ENCODE assay signal across 23 cellular contexts in the genomic region with DNA sequence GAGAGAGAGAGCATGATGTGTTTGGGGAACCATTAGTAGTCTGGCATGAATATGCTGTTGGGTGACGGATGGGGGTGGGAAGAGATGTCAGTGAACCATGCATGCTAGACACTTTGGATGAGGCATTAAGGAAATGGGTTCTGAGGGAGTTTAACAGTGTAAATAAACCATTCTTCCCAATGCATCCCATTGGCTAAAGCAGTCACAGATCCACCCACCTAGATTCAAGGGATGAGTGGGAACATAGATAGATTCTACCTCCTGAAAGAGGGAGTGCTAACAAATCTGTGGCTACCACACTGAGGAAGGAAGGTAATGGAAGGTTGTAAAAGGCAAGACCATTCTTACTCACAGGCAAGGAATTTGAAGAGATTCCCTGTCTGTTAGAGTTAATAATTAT.
DNase-seq lines count a peak whose midpoint lies in the region; ATAC-seq and TF ChIP-seq lines count a peak whose summit lies in the region.
"Had no signal": no experiment of that assay in that cellular context is flagged by ENCODE, and none has a peak within 500 bp of the region (broad histone marks: within the 10 kb centered on the region; RNA-seq: fewer than 3 reads in every experiment).

No MANE protein-coding gene starts in this region.

- H3K4me1 Mint-ChIP-seq in activated CD8-positive, alpha-beta T cell treated with anti-CD3 and anti-CD28 coated beads, Interleukin-2, amount 10 ng/mL, durations not matched to agents 7 days and 5 days (ENCODE audit: low read depth) = no peaks in the 10 kb centered on the region
- no peaks in the 10 kb centered on the region for H3K4me1 Mint-ChIP-seq in activated CD8-positive, alpha-beta T cell treated with anti-CD3 and anti-CD28 coated beads for 36 hours (ENCODE audit: low read depth)
- H3K4me1 Mint-ChIP-seq in activated T-cell treated with anti-CD3 and anti-CD28 coated beads, Interleukin-2, amount 50 U/mL, for 24 hours (ENCODE audit: low read depth) = peaks cover 3% of the 10 kb centered on the region

- H3K4me1 ChIP-seq in RWPE2 (ENCODE audit: insufficient read depth, poor library complexity, severe bottlenecking) = no peaks in the 10 kb centered on the region
- H3K4me1 ChIP-seq: BLaER1 had no signal

- no peak overlapping the region for H3K4me3 ChIP-seq in RWPE2 (ENCODE audit: severe bottlenecking)
- H3K4me3 ChIP-seq: BLaER1, SK-N-MC had no signal

- ATAC-seq in activated CD8-positive, alpha-beta T cell treated with anti-CD3 and anti-CD28 coated beads, Interleukin-2, amount 10 ng/mL, durations not matched to agents 7 days and 5 days = no peak
- ATAC-seq in activated CD8-positive, alpha-beta T cell treated with anti-CD3 and anti-CD28 coated beads for 36 hours = no peak
- ATAC-seq in RWPE2 (ENCODE audit: low read depth) = peak; percentile 33; the same call in 1 of the 3 replicates
- ATAC-seq: T-cell had no signal

- no peak for TF ChIP-seq CTCF in activated CD8-positive, alpha-beta T cell treated with anti-CD3 and anti-CD28 coated beads for 36 hours (IDR thresholded peaks at IDR 0.05)
- TF ChIP-seq CTCF in RWPE2 (IDR thresholded peaks at IDR 0.05; ENCODE audit: poor library complexity, severe bottlenecking) = no peak

- H3K4me3 Mint-ChIP-seq in activated CD8-positive, alpha-beta T cell treated with anti-CD3 and anti-CD28 coated beads, Interleukin-2, amount 10 ng/mL, durations not matched to agents 7 days and 5 days = no peak overlapping the region
- no peak overlapping the region for H3K4me3 Mint-ChIP-seq in activated CD8-positive, alpha-beta T cell treated with anti-CD3 and anti-CD28 coated beads for 36 hours
- H3K4me3 Mint-ChIP-seq in activated T-cell treated with anti-CD3 and anti-CD28 coated beads, Interleukin-2, amount 50 U/mL, for 24 hours = no peak overlapping the region
- H3K4me3 Mint-ChIP-seq: CD4-positive, alpha-beta memory T cell; HFFc6; T-cell had no signal

- no peak overlapping the region for H3K27ac Mint-ChIP-seq in activated CD8-positive, alpha-beta T cell treated with anti-CD3 and anti-CD28 coated beads, Interleukin-2, amount 10 ng/mL, durations not matched to agents 7 days and 5 days
- no peak overlapping the region for H3K27ac Mint-ChIP-seq in activated CD8-positive, alpha-beta T cell treated with anti-CD3 and anti-CD28 coated beads for 36 hours
- no peak overlapping the region for H3K27ac Mint-ChIP-seq in activated T-cell treated with anti-CD3 and anti-CD28 coated beads, Interleukin-2, amount 50 U/mL, for 24 hours
- H3K27ac Mint-ChIP-seq: HFFc6, T-cell had no signal

- POLR2A ChIA-PET in activated CD8-positive, alpha-beta T cell treated with anti-CD3 and anti-CD28 coated beads, Interleukin-2, amount 10 ng/mL, durations not matched to agents 7 days and 5 days (lab: Charles Lee) = no interaction called here
- POLR2A ChIA-PET in activated CD8-positive, alpha-beta T cell treated with anti-CD3 and anti-CD28 coated beads for 36 hours (lab: Charles Lee) = no interaction called here

- peak; percentile 6 for DNase-seq in activated CD8-positive, alpha-beta T cell treated with anti-CD3 and anti-CD28 coated beads, Interleukin-2, amount 10 ng/mL, durations not matched to agents 7 days and 5 days
- no peak for DNase-seq in activated CD8-positive, alpha-beta T cell treated with anti-CD3 and anti-CD28 coated beads for 36 hours
- no peak for DNase-seq in RWPE2 (ENCODE audit: low spot score)
- DNase-seq in kidney glomerular epithelial cell (lab: John Stamatoyannopoulos, UW) = peak; percentile 82
- DNase-seq in germinal center (ENCODE audit: low spot score) = no peak
- DNase-seq in activated T-cell treated with anti-CD3 and anti-CD28 coated beads, Interleukin-2, amount 50 U/mL, for 24 hours = no peak
- DNase-seq in NCI-H1092 (lab: John Stamatoyannopoulos, UW) = no peak
- DNase-seq: Calu3; CD4-positive, alpha-beta memory T cell; DMS79; HFFc6; MV-4-11; NCI-H1436; NCI-H2029 treated with DMSO at 0.1 percent for 48 hours; NCI-H226; NCI-H526; NK-92 treated with Interleukin-12 subunit alpha and Interleukin-12 subunit beta, amount 100 ng/mL, for 24 hours; Right ventricle myocardium superior; T-cell had no signal

- no peaks in the 10 kb centered on the region for H3K36me3 ChIP-seq in RWPE2 (ENCODE audit: low read depth)
- H3K36me3 ChIP-seq: BLaER1 had no signal

- H3K27ac ChIP-seq in RWPE2 (ENCODE audit: poor library complexity, severe bottlenecking) = no peak overlapping the region
- H3K27ac ChIP-seq: BLaER1, HL-60, KMS-11, SK-N-MC had no signal

- CTCF ChIA-PET in activated CD8-positive, alpha-beta T cell treated with anti-CD3 and anti-CD28 coated beads, Interleukin-2, amount 10 ng/mL, durations not matched to agents 7 days and 5 days (lab: Charles Lee) = interaction anchor here (0.6 kb wide), 1 partner anchor 98 kb away, joined by 3 read pairs; no protein-coding TSS in a partner anchor
- CTCF ChIA-PET in activated CD8-positive, alpha-beta T cell treated with anti-CD3 and anti-CD28 coated beads for 36 hours (lab: Charles Lee) = no interaction called here

- no peaks in the 10 kb centered on the region for H3K36me3 Mint-ChIP-seq in activated CD8-positive, alpha-beta T cell treated with anti-CD3 and anti-CD28 coated beads, Interleukin-2, amount 10 ng/mL, durations not matched to agents 7 days and 5 days (ENCODE audit: low read depth)
- H3K36me3 Mint-ChIP-seq in activated CD8-positive, alpha-beta T cell treated with anti-CD3 and anti-CD28 coated beads for 36 hours (ENCODE audit: low read depth) = no peaks in the 10 kb centered on the region
- no peaks in the 10 kb centered on the region for H3K36me3 Mint-ChIP-seq in activated T-cell treated with anti-CD3 and anti-CD28 coated beads, Interleukin-2, amount 50 U/mL, for 24 hours (ENCODE audit: low read depth)
- H3K36me3 Mint-ChIP-seq: CD4-positive, alpha-beta memory T cell; T-cell had no signal

- intact Hi-C loops in activated CD8-positive, alpha-beta T cell treated with anti-CD3 and anti-CD28 coated beads for 36 hours (cut with micrococcal nuclease) = no loop called here

- no peaks in the 10 kb centered on the region for H3K9me3 ChIP-seq in RWPE2 (ENCODE audit: severe bottlenecking)
- H3K9me3 ChIP-seq: BLaER1 had no signal

- H3K27me3 Mint-ChIP-seq in activated CD8-positive, alpha-beta T cell treated with anti-CD3 and anti-CD28 coated beads, Interleukin-2, amount 10 ng/mL, durations not matched to agents 7 days and 5 days (ENCODE audit: low read depth) = no peaks in the 10 kb centered on the region
- no peaks in the 10 kb centered on the region for H3K27me3 Mint-ChIP-seq in activated CD8-positive, alpha-beta T cell treated with anti-CD3 and anti-CD28 coated beads for 36 hours
- H3K27me3 Mint-ChIP-seq in activated T-cell treated with anti-CD3 and anti-CD28 coated beads, Interleukin-2, amount 50 U/mL, for 24 hours = no peaks in the 10 kb centered on the region
- H3K27me3 Mint-ChIP-seq: CD4-positive, alpha-beta memory T cell; T-cell had no signal

- no peaks in the 10 kb centered on the region for H3K27me3 ChIP-seq in RWPE2 (ENCODE audit: insufficient read depth, poor library complexity, severe bottlenecking)
- H3K27me3 ChIP-seq: BLaER1 had no signal

- no peaks in the 10 kb centered on the region for H3K9me3 Mint-ChIP-seq in activated CD8-positive, alpha-beta T cell treated with anti-CD3 and anti-CD28 coated beads, Interleukin-2, amount 10 ng/mL, durations not matched to agents 7 days and 5 days (ENCODE audit: insufficient read depth)
- no peaks in the 10 kb centered on the region for H3K9me3 Mint-ChIP-seq in activated CD8-positive, alpha-beta T cell treated with anti-CD3 and anti-CD28 coated beads for 36 hours
- H3K9me3 Mint-ChIP-seq in activated T-cell treated with anti-CD3 and anti-CD28 coated beads, Interleukin-2, amount 50 U/mL, for 24 hours = no peaks in the 10 kb centered on the region
- H3K9me3 Mint-ChIP-seq: CD4-positive, alpha-beta memory T cell; HFFc6; T-cell had no signal

Comparison
In these comparisons a context has a peak if more than half of its experiments do, and no peak if none do; other contexts are left out.
1. DNase-seq: peak in activated CD8-positive, alpha-beta T cell treated with anti-CD3 and anti-CD28 coated beads, Interleukin-2, amount 10 ng/mL, durations not matched to agents 7 days and 5 days (single experiment) and kidney glomerular epithelial cell (single experiment); none in activated CD8-positive, alpha-beta T cell treated with anti-CD3 and anti-CD28 coated beads for 36 hours (single experiment), RWPE2 (single experiment), germinal center (single experiment), activated T-cell treated with anti-CD3 and anti-CD28 coated beads, Interleukin-2, amount 50 U/mL, for 24 hours (single experiment) and NCI-H1092 (single experiment).